8 cellular contexts compared by ENCODE assay signal in the genomic region with DNA sequence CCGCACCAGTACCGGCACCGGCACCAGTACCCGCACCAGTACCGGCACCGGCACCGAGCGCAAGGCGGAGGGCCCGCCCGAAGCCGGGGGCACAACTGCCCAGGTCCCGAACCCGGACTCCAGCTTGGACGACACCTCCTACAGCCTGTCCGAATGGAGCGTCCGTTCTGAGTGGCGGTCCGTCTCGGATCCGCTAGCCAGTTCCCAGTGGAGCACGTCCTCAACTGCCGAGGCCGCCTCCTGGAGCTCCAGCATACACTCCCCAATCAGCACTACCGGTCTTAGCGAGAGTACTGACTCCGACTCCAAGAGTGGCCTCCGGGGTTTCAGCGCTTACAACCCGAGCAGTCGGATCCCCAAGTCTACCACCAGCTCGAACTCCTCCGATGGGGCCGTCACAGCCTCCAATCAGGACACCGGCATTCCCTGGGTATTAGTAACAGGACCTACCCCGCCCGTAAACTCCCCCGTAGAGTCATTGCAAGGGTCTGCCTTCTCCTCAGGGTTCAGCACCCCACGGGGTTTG. TPM values are rescaled to one million over a fixed set of nuclear protein-coding genes. Genes with fewer than 3 reads are reported as not detected.
A peak's percentile ranks its signal among the peaks of the same experiment; 100 is the strongest.
DNase-seq lines count a peak whose midpoint lies in the region; ATAC-seq, FAIRE-seq and TF ChIP-seq lines count a peak whose summit lies in the region.

No MANE protein-coding gene starts in this region.

- peak overlapping the region; percentile 89 for H3K4me3 Mint-ChIP-seq in astrocyte (ENCODE audit: unreplicated experiment)
- H3K4me3 Mint-ChIP-seq in progenitor cell of endocrine pancreas (ENCODE audit: low read depth) = peak overlapping the region; percentile 90

- peak overlapping the region; percentile 96 for H3K9ac ChIP-seq in astrocyte (ENCODE audit: low read length)

- no peak for FAIRE-seq in astrocyte (lab: Jason Lieb, UNC)

- H3K27me3 Mint-ChIP-seq in astrocyte (ENCODE audit: low read depth, unreplicated experiment) (no peaks in the 10 kb centered on the region), progenitor cell of endocrine pancreas (no peaks in the 10 kb centered on the region)

- H4K20me1 ChIP-seq in astrocyte (ENCODE audit: insufficient read depth, low read length) = no peaks in the 10 kb centered on the region

- H3K4me2 ChIP-seq in astrocyte (ENCODE audit: low read length) = peak overlapping the region; percentile 95

- peak overlapping the region; percentile 58 for H3K27ac Mint-ChIP-seq in astrocyte (ENCODE audit: unreplicated experiment)
- H3K27ac Mint-ChIP-seq in progenitor cell of endocrine pancreas = peak overlapping the region; percentile 100

- H3K4me3 ChIP-seq in Peyer's patch (peak overlapping the region; percentile 53 to 84 (median 70)), astrocyte (ENCODE audit: insufficient read depth, low read depth, low read length) (peak overlapping the region; percentile 57)

- in situ Hi-C loops in ACHN (cut with HindIII; ENCODE audit: low pct_ligation_motif_present, low pct_unique_long_range_greater_than_20kb, low sequenced_read_pairs) = no loop called here

- H3K9me3 ChIP-seq in Peyer's patch = no peaks in the 10 kb centered on the region
- no peaks in the 10 kb centered on the region for H3K9me3 ChIP-seq in astrocyte (ENCODE audit: insufficient read depth, low read depth, low read length)

- TF ChIP-seq POLR2A in Peyer's patch (IDR thresholded peaks at IDR 0.05) = no peak

- peak; percentile 4 for DNase-seq in ACHN
- DNase-seq in Peyer's patch = peak; percentile 16 to 64 (median 52)
- peak; percentile 23 for DNase-seq in astrocyte (ENCODE audit: low read depth)
- DNase-seq in hypothalamus (lab: John Stamatoyannopoulos, UW) = peak in 33 of 51 donors; percentile 1 to 42 (median 18)
- peak; percentile 10 for DNase-seq in progenitor cell of endocrine pancreas (ENCODE audit: low spot score, unreplicated experiment)
- no peak for DNase-seq in NCI-H2029 treated with DMSO at 0.1 percent for 48 hours (lab: John Stamatoyannopoulos, UW)
- DNase-seq in foreskin melanocyte = no peak

- H3K79me2 ChIP-seq in astrocyte (ENCODE audit: insufficient read depth, low read length) = no peaks in the 10 kb centered on the region

- H3K27me3 ChIP-seq in Peyer's patch (no peaks in the 10 kb centered on the region), astrocyte (ENCODE audit: insufficient read depth, low read length) (no peaks in the 10 kb centered on the region)

- peak; percentile 11 for ATAC-seq in GM19438 (IDR thresholded peaks at IDR 0.05; ENCODE audit: low read depth, unreplicated experiment)

- H3K36me3 Mint-ChIP-seq in astrocyte (ENCODE audit: low read depth, unreplicated experiment) (no peaks in the 10 kb centered on the region), progenitor cell of endocrine pancreas (ENCODE audit: insufficient read depth) (no peaks in the 10 kb centered on the region)

- no peaks in the 10 kb centered on the region for H3K9me3 Mint-ChIP-seq in astrocyte (ENCODE audit: unreplicated experiment)
- peaks cover 10% of the 10 kb centered on the region for H3K9me3 Mint-ChIP-seq in progenitor cell of endocrine pancreas (ENCODE audit: low read depth)

- H2AFZ ChIP-seq in astrocyte (ENCODE audit: low read depth, low read length) = peak overlapping the region; percentile 89

- H3K36me3 ChIP-seq in Peyer's patch (no peaks in the 10 kb centered on the region), astrocyte (ENCODE audit: insufficient read depth, low read length) (no peaks in the 10 kb centered on the region)

- H3K4me1 Mint-ChIP-seq in astrocyte (ENCODE audit: low read depth, unreplicated experiment) = no peaks in the 10 kb centered on the region
- peaks cover 2% of the 10 kb centered on the region for H3K4me1 Mint-ChIP-seq in progenitor cell of endocrine pancreas (ENCODE audit: low read depth)

- TF ChIP-seq CTCF in Peyer's patch (IDR thresholded peaks at IDR 0.05) (no peak), astrocyte (IDR thresholded peaks at IDR 0.05; ENCODE audit: insufficient read depth, low read depth, low read length) (no peak), progenitor cell of endocrine pancreas (IDR thresholded peaks at IDR 0.05; ENCODE audit: unreplicated experiment) (peak; percentile 5)

- H3K4me1 ChIP-seq in Peyer's patch (no peaks in the 10 kb centered on the region), astrocyte (ENCODE audit: insufficient read depth, low read length) (no peaks in the 10 kb centered on the region)

- peak overlapping the region; percentile 65 to 97 (median 88) for H3K27ac ChIP-seq in Peyer's patch
- peak overlapping the region; percentile 98 for H3K27ac ChIP-seq in astrocyte (ENCODE audit: low read depth, low read length)

RNA-seq across cellular contexts. Expression of a gene that starts 0.9 kb away (rescaled TPM):
- 100 to 1,000 TPM; 171 to 883 (median 688) TPM for total RNA-seq in Peyer's patch
- total RNA-seq in astrocyte = 1.8 and 2.5 TPM in 2 replicates
- total RNA-seq in progenitor cell of endocrine pancreas = 12.0 and 12.5 TPM in 2 replicates

Comparison
In these comparisons a context has a peak if more than half of its experiments do, and no peak if none do; other contexts are left out.
1. DNase-seq: peak in ACHN (single experiment), Peyer's patch (3 of 3), astrocyte (single experiment), hypothalamus (33 of 51) and progenitor cell of endocrine pancreas (single experiment); none in NCI-H2029 treated with DMSO at 0.1 percent for 48 hours (single experiment) and foreskin melanocyte (single experiment).
2. RNA of a gene that starts 0.9 kb away (total RNA-seq): 171 to 883 TPM in Peyer's patch; 12.0 to 12.5 TPM in progenitor cell of endocrine pancreas and 1.8 to 2.5 TPM in astrocyte; every median in the first group is over 10 times any median in the second.